15 cellular contexts compared by ENCODE assay signal in the genomic region with DNA sequence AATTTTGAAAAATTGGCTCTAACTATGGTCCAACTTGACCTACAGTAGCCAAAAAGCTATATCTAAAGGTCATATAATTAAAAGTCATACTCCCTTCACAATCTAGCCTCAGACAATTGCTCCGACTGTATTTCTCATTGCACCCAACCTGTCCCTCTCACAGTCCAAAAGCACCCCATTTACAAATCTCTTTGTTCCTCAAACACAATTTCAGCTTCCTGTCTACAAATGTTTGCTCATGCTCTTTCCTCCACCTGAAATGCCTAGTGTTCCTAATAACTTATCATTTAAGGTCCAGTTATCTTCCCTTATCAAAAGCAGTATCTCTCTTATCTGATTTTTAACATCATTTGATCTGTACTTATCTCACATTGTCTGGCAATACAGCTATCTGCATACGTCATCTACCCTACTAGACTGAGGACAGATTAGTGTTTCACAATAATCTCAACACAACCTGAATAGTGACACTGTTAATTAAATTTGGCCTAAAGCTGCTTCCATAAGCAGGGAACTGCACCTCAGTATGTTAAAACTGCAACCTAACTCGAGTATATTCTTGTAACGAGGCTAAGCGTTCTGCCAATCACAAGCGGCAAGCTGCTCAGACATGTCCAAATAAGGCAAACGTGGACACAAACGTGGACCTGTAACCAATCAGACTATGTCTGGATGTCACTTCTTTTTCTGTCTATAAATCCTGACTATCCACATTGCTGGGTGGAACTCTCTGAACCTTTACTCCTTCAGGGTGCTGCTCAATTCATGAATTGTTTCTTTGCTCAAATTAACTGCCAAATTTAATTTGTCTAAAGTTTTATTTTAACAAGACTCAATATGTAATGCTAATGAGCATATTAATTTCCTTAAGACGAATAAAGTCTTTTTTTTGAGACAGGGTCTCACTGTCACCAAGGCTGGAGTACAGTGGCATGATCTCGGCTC. TPM values are rescaled to one million over a fixed set of nuclear protein-coding genes. Genes with fewer than 3 reads are reported as not detected.
DNase-seq lines count a peak whose midpoint lies in the region; ATAC-seq, FAIRE-seq and TF ChIP-seq lines count a peak whose summit lies in the region.
"Had no signal": no experiment of that assay in that cellular context is flagged by ENCODE, and none has a peak within 500 bp of the region (broad histone marks: within the 10 kb centered on the region; RNA-seq: fewer than 3 reads in every experiment).

No MANE protein-coding gene starts in this region.

- H3K18ac ChIP-seq in H9 (ENCODE audit: insufficient read length, low read depth, low read length), result no peak overlapping the region

- peaks cover 2 to 16% of the 10 kb centered on the region in 2 donors for H3K36me3 Mint-ChIP-seq in CD4-positive, alpha-beta memory T cell
- H3K36me3 Mint-ChIP-seq in H9 (ENCODE audit: insufficient read depth in 1 of 3, low read depth in 3 of 3) (0 out of 7 replicates have a peak, but pooled peaks cover 0 to 4% (median 0%) of the 10 kb centered on the region in 3 experiments), natural killer cell (no peaks in the 10 kb centered on the region)

- H2BK20ac ChIP-seq in H9 (ENCODE audit: low read depth, low read length, poor library complexity, severe bottlenecking), result peak overlapping the region; percentile 14

- WGBS in H9 (ENCODE audit: extremely low coverage, insufficient read length, low lambda C conversion rate), result no CpG with 5 or more reads among the region's 10 CpGs
- 82% methylated on average over 10 of the region's 10 CpGs for WGBS in GM12878 (ENCODE audit: insufficient coverage, insufficient replicate concordance, low lambda C conversion rate, missing lambda C conversion rate)

- no peak for TF ChIP-seq RAD21 in GM12878 (IDR thresholded peaks at IDR 0.05; ENCODE audit: insufficient read depth, low read depth, low read length)

- TF ChIP-seq CTCF in H9 (conservative IDR thresholded peaks at IDR 0.05), result no peak
- TF ChIP-seq CTCF in GM12878 (IDR thresholded peaks at IDR 0.05 in 2 of 3, conservative IDR thresholded peaks at IDR 0.05 in 1 of 3; ENCODE audit: control insufficient read depth in 2 of 3, extremely low read depth in 1 of 3, insufficient read depth in 1 of 3, low read depth in 3 of 3, low read length in 3 of 3), result no peak
- TF ChIP-seq CTCF in natural killer cell (IDR thresholded peaks at IDR 0.05), result no peak
- no peak for TF ChIP-seq CTCF in uterus (IDR thresholded peaks at IDR 0.05)

- no peak overlapping the region for H2AK5ac ChIP-seq in H9 (ENCODE audit: insufficient read length, low read length)

- H3K9me3 Mint-ChIP-seq in CD4-positive, alpha-beta memory T cell, result peaks cover 0 to 2% (median 0%) of the 10 kb centered on the region in 8 donors
- no peaks in the 10 kb centered on the region for H3K9me3 Mint-ChIP-seq in H9
- peaks cover 0 to 3% of the 10 kb centered on the region in 2 donors for H3K9me3 Mint-ChIP-seq in natural killer cell

- H3K4me3 Mint-ChIP-seq in CD4-positive, alpha-beta memory T cell, result peak overlapping the region in 6 of 8 donors; percentile 23 to 69 (median 46)
- H3K4me3 Mint-ChIP-seq in H9 (no peak overlapping the region), natural killer cell (peak overlapping the region; percentile 63)

- no peaks in the 10 kb centered on the region for H3K27me3 Mint-ChIP-seq in CD4-positive, alpha-beta memory T cell
- H3K27me3 Mint-ChIP-seq in H9 (ENCODE audit: low read depth), result no peaks in the 10 kb centered on the region
- no peaks in the 10 kb centered on the region for H3K27me3 Mint-ChIP-seq in natural killer cell (ENCODE audit: low read depth in 2 of 2)

- POLR2A ChIA-PET in CD4-positive, alpha-beta memory T cell (lab: Charles Lee; ENCODE audit: partially characterized antibody), result interaction anchor here (0.8 to 2.4 kb wide), 4 partner anchors 15 to 398 kb away, joined by 3 to 18 read pairs (median 4); partner anchors contain the start of gene PICALM
- POLR2A ChIA-PET in GM12878 (lab: Charles Lee), result interaction anchor here (1.1 to 1.5 kb wide), 3 partner anchors 12 to 16 kb away, joined by 3 to 5 read pairs (median 4); partner anchors contain the start of gene PICALM

- peaks cover 24% of the 10 kb centered on the region; the same call in 1 of the 2 replicates for H3K79me2 ChIP-seq in H9 (ENCODE audit: insufficient read depth, low read length)
- H3K79me2 ChIP-seq in GM12878 (ENCODE audit: control insufficient read depth, insufficient read depth, low read length), result peaks cover 99% of the 10 kb centered on the region
- peaks cover 99% of the 10 kb centered on the region for H3K79me2 ChIP-seq in Karpas-422 (ENCODE audit: low read length)

- no peak overlapping the region for H4K5ac ChIP-seq in H9 (ENCODE audit: insufficient read length, low read depth, low read length)

- H3K36me3 ChIP-seq in CD4-positive, alpha-beta memory T cell (ENCODE audit: insufficient read depth, low read length), result no peaks in the 10 kb centered on the region
- H3K36me3 ChIP-seq in GM12878 (ENCODE audit: control insufficient read depth in 2 of 2, insufficient read depth in 2 of 2, low read length in 1 of 2), result no peaks in the 10 kb centered on the region
- no peaks in the 10 kb centered on the region for H3K36me3 ChIP-seq in uterus
- peaks cover 6% of the 10 kb centered on the region; the same call in 1 of the 2 replicates for H3K36me3 ChIP-seq in Karpas-422 (ENCODE audit: insufficient read depth, low read length)
- H3K36me3 ChIP-seq: thoracic aorta had no signal

- H3T11ph ChIP-seq in H9 (ENCODE audit: low read length), result no peak overlapping the region

- SMC1A ChIA-PET in GM12878 (lab: Charles Lee; ENCODE audit: uncharacterized antibody, unreplicated experiment), result interaction anchor here (1.1 to 4.6 kb wide), 7 partner anchors 10 to 238 kb away, joined by 3 to 38 read pairs (median 5); partner anchors contain the start of gene PICALM

- no peak overlapping the region for H2BK5ac ChIP-seq in H9 (ENCODE audit: insufficient read length, low read length)

- DNase-seq in CD4-positive, alpha-beta memory T cell, result no peak
- DNase-seq in H9, result no peak
- no peak for DNase-seq in GM12878 (ENCODE audit: low read depth, low spot score)
- no peak for DNase-seq in natural killer cell
- DNase-seq in GF-D8 (lab: John Stamatoyannopoulos, UW), result no peak
- no peak for DNase-seq in uterus
- no peak for DNase-seq in Karpas-422
- DNase-seq: glutamatergic neuron, left cardiac atrium, NCI-H1694, NCI-H526 had no signal

- H3K79me1 ChIP-seq in H9 (ENCODE audit: insufficient read depth, low read depth, low read length, poor library complexity, severe bottlenecking), result peaks cover 6% of the 10 kb centered on the region

- no peak overlapping the region for H4K91ac ChIP-seq in H9 (ENCODE audit: insufficient read length, low read depth, low read length)

- H3K27me3 ChIP-seq in CD4-positive, alpha-beta memory T cell (ENCODE audit: insufficient read depth, low read length), result no peaks in the 10 kb centered on the region
- H3K27me3 ChIP-seq in H9 (ENCODE audit: insufficient read depth, low read length) (no peaks in the 10 kb centered on the region), GM12878 (replicated peaks in 1 of 2; ENCODE audit: control insufficient read depth in 2 of 2, insufficient read depth in 2 of 2, low read length in 1 of 2) (no peaks in the 10 kb centered on the region), uterus (no peaks in the 10 kb centered on the region), Karpas-422 (ENCODE audit: low read length) (no peaks in the 10 kb centered on the region)

- H3K4ac ChIP-seq in H9 (ENCODE audit: low read depth, low read length), result no peak overlapping the region

- no peak overlapping the region for H2BK120ac ChIP-seq in H9 (ENCODE audit: low read depth, low read length, poor library complexity, severe bottlenecking)

- H3K4me1 ChIP-seq in CD4-positive, alpha-beta memory T cell (ENCODE audit: insufficient read depth, low read length), result peaks cover 97% of the 10 kb centered on the region
- H3K4me1 ChIP-seq in H9 (ENCODE audit: insufficient read depth, low read length) (no peaks in the 10 kb centered on the region), GM12878 (ENCODE audit: control insufficient read depth, insufficient read depth, low read length) (peaks cover 11% of the 10 kb centered on the region), uterus (peaks cover 3 to 7% of the 10 kb centered on the region in 2 donors), Karpas-422 (ENCODE audit: low read length) (peaks cover 16% of the 10 kb centered on the region)

- H3K23ac ChIP-seq in H9 (ENCODE audit: insufficient read length, low read depth, low read length), result no peak overlapping the region

- H3K4me1 Mint-ChIP-seq in CD4-positive, alpha-beta memory T cell, result peaks cover 56 to 97% (median 73%) of the 10 kb centered on the region in 4 donors
- peaks cover 13 to 17% of the 10 kb centered on the region in 2 experiments for H3K4me1 Mint-ChIP-seq in H9
- peaks cover 74 to 86% of the 10 kb centered on the region in 2 donors for H3K4me1 Mint-ChIP-seq in natural killer cell

- BruUV-seq in GM12878 (replicated peaks; lab: Mats Ljungman, UMichigan), result no TSS peak

- H2AFZ ChIP-seq in H9 (ENCODE audit: low read length), result no peak overlapping the region
- H2AFZ ChIP-seq in GM12878 (ENCODE audit: control insufficient read depth, low read depth, low read length), result no peak overlapping the region
- no peak overlapping the region for H2AFZ ChIP-seq in Karpas-422 (ENCODE audit: low read length)

- no peak overlapping the region for H3K56ac ChIP-seq in H9 (ENCODE audit: insufficient read length, low read depth, low read length)

- intact Hi-C loops in CD4-positive, alpha-beta memory T cell (cut with micrococcal nuclease), result no loop called here
- intact Hi-C loops in GM12878 (cut with micrococcal nuclease; ENCODE audit: unreplicated experiment), result no loop called here
- intact Hi-C loops in natural killer cell (cut with micrococcal nuclease), result no loop called here
- intact Hi-C loops in uterus (cut with DNase I; ENCODE audit: low total_unique reads), result no loop called here

- no peak overlapping the region for H2BK12ac ChIP-seq in H9 (ENCODE audit: insufficient read length, low read depth, low read length)

- H3K4me2 ChIP-seq in H9 (ENCODE audit: insufficient read depth, insufficient read length, low read length) (no peak overlapping the region), GM12878 (ENCODE audit: control insufficient read depth, insufficient read depth) (no peak overlapping the region), Karpas-422 (ENCODE audit: low read depth, low read length, poor library complexity, severe bottlenecking) (no peak overlapping the region)

- CTCF ChIA-PET in CD4-positive, alpha-beta memory T cell (lab: Charles Lee; ENCODE audit: partially characterized antibody), result interaction anchor here (0.8 to 2.6 kb wide), 6 partner anchors 9 to 141 kb away, joined by 3 to 13 read pairs (median 5); partner anchors contain the start of gene PICALM
- CTCF ChIA-PET in GM12878 (lab: Yijun Ruan, JAX), result interaction anchor here (1.3 to 7.1 kb wide), 6 partner anchors 11 to 237 kb away, joined by 3 to 33 read pairs (median 8); partner anchors contain the start of gene CCDC83

- H3K9me2 ChIP-seq in Karpas-422 (replicated peaks; ENCODE audit: insufficient read depth, low read length), result no peaks in the 10 kb centered on the region

- in situ Hi-C loops in GM12878 (cut with MboI), result no loop called here

- RAD21 ChIA-PET in GM12878 (lab: Charles Lee; ENCODE audit: unreplicated experiment), result interaction anchor here (0.8 to 1.5 kb wide), 4 partner anchors 10 to 141 kb away, joined by 3 to 5 read pairs (median 3); partner anchors contain the start of gene PICALM

- H3K27ac Mint-ChIP-seq in CD4-positive, alpha-beta memory T cell, result peak overlapping the region in 6 of 7 donors; percentile 1 to 65 (median 12)
- H3K27ac Mint-ChIP-seq in H9, result peak overlapping the region in 1 of 3 experiments; percentile 2; a peak in 2 of 7 replicates
- peak overlapping the region; percentile 83 to 87 for H3K27ac Mint-ChIP-seq in natural killer cell

- no peak overlapping the region for H3K14ac ChIP-seq in H9 (ENCODE audit: insufficient read depth, low read length)

- H2BK15ac ChIP-seq in H9 (ENCODE audit: low read depth, low read length), result no peak overlapping the region

- ATAC-seq in GM12878, result no peak
- ATAC-seq in natural killer cell, result peak; percentile 7 to 81 (median 36)
- no peak for ATAC-seq in GM21786 (IDR thresholded peaks at IDR 0.05; ENCODE audit: unreplicated experiment)
- ATAC-seq: left cardiac atrium had no signal

- H4K20me1 ChIP-seq in H9 (ENCODE audit: control insufficient read depth, insufficient read depth, insufficient read length) (no peaks in the 10 kb centered on the region), GM12878 (ENCODE audit: control insufficient read depth, insufficient read depth) (no peaks in the 10 kb centered on the region; the same call in 1 of the 2 replicates), Karpas-422 (ENCODE audit: insufficient read depth, low read depth, low read length) (peaks cover 85% of the 10 kb centered on the region)

- TF ChIP-seq EP300 in GM12878 (IDR thresholded peaks at IDR 0.05; ENCODE audit: borderline replicate concordance in 1 of 2, control insufficient read depth in 1 of 2, low read depth in 2 of 2, low read length in 2 of 2), result no peak

- no peak for TF ChIP-seq POLR2A in GM12878 (IDR thresholded peaks at IDR 0.05; ENCODE audit: low read depth, low read length)
- no peak for TF ChIP-seq POLR2A in uterus (IDR thresholded peaks at IDR 0.05)

- no peak overlapping the region for H3K9ac ChIP-seq in H9 (ENCODE audit: extremely low read depth, insufficient read length, low read length)
- no peak overlapping the region for H3K9ac ChIP-seq in GM12878 (ENCODE audit: control insufficient read depth, insufficient read depth, low read length)
- H3K9ac ChIP-seq in Karpas-422 (ENCODE audit: low read length), result no peak overlapping the region

- no peak for FAIRE-seq in GM12878 (lab: Jason Lieb, UNC)
- FAIRE-seq: TTC549 had no signal

- no peak overlapping the region for H3K4me3 ChIP-seq in CD4-positive, alpha-beta memory T cell (ENCODE audit: low read length in 2 of 2)
- no peak overlapping the region for H3K4me3 ChIP-seq in GM12878
- no peak overlapping the region for H3K4me3 ChIP-seq in uterus
- no peak overlapping the region for H3K4me3 ChIP-seq in Karpas-422 (ENCODE audit: low read length)

- no peaks in the 10 kb centered on the region for H3K9me3 ChIP-seq in CD4-positive, alpha-beta memory T cell (ENCODE audit: control insufficient read depth in 1 of 2, low read length in 2 of 2)
- H3K9me3 ChIP-seq in H9 (ENCODE audit: control insufficient read depth, low read depth, low read length), result no peaks in the 10 kb centered on the region
- H3K9me3 ChIP-seq in GM12878 (replicated peaks; ENCODE audit: control insufficient read depth, insufficient read depth, low read length), result peaks cover 12% of the 10 kb centered on the region
- H3K9me3 ChIP-seq in uterus, result no peaks in the 10 kb centered on the region
- H3K9me3 ChIP-seq in Karpas-422 (ENCODE audit: low read length), result no peaks in the 10 kb centered on the region
- H3K9me3 ChIP-seq: thoracic aorta had no signal

- peak overlapping the region; percentile 8 for H3K27ac ChIP-seq in CD4-positive, alpha-beta memory T cell (ENCODE audit: low read depth, low read length)
- H3K27ac ChIP-seq in H9 (ENCODE audit: insufficient read length, low read depth, low read length), result no peak overlapping the region
- H3K27ac ChIP-seq in GM12878 (ENCODE audit: control insufficient read depth, insufficient read depth), result peak overlapping the region; percentile 26; the same call in 1 of the 2 replicates
- no peak overlapping the region for H3K27ac ChIP-seq in uterus
- H3K27ac ChIP-seq in Karpas-422 (ENCODE audit: low read length), result no peak overlapping the region
- H3K27ac ChIP-seq: RWPE1 had no signal

- no peaks in the 10 kb centered on the region for H3K23me2 ChIP-seq in H9 (ENCODE audit: insufficient read length, low read depth, low read length, poor library complexity, severe bottlenecking)

- no peak overlapping the region for H4K8ac ChIP-seq in H9 (replicated peaks; ENCODE audit: insufficient read length, low read depth, low read length)

RNA-seq across cellular contexts. Expression of gene PICALM, which starts 15.9 kb away (rescaled TPM):
- total RNA-seq in CD4-positive, alpha-beta memory T cell, result 100 to 1,000 TPM; 127 to 138 TPM
- polyA plus RNA-seq in CD4-positive, alpha-beta memory T cell, result 10 to 100 TPM; 15.3 to 26.3 TPM
- total RNA-seq in H9 (2021) (76.4 and 80.4 TPM in 2 replicates), GM12878 (2014; rRNA removed) (78.9 and 86.8 TPM in 2 replicates), GM12878 (2014; rRNA removed; fragmentation: Illumina TruSeq; extraction: Trizol) (69.1 and 70.3 TPM in 2 replicates), GM12878 (2021) (41.0 and 46.5 TPM in 2 replicates), natural killer cell (100 to 1,000 TPM; 262 to 291 (median 285) TPM), uterus (100 to 1,000 TPM; 198 to 402 (median 298) TPM)
- total RNA-seq in GM12878 (2013; cell fraction: nucleolus; rRNA removed), result 532 and 561 TPM in 2 replicates
- polyA plus RNA-seq in GM12878 (2011; ENCODE audit: low read depth), result 18.2 TPM
- polyA plus RNA-seq in GM12878 (2011; rRNA removed) (150 and 163 TPM in 2 replicates), GM12878 (2014; fragmentation: Illumina TruSeq; extraction: Trizol) (70.1 and 95.0 TPM in 2 replicates), GM12878 (2014; fragmentation: Nextera tagmentation; extraction: Ambion mirVana) (10 to 100 TPM in 1 of 2 experiments, 1 to 10 TPM in 1; 4.3 to 10.4 TPM), GM12878 (2014; rRNA removed) (37.2 and 43.1 TPM in 2 replicates), GM12878 (2016; fragmentation: Nextera tagmentation; extraction: Ambion mirVana) (10 to 100 TPM; 12.8 to 15.0 TPM)
- polyA plus RNA-seq in GM12878 (2011; cell fraction: cytosol; rRNA removed), result 68.3 and 91.4 TPM in 2 replicates
- 115 and 124 TPM in 2 replicates for polyA plus RNA-seq in GM12878 (2011; cell fraction: nucleus; rRNA removed)
- 27.2 and 31.0 TPM in 2 replicates for polyA plus RNA-seq in GM12878 (2012)
- polyA minus RNA-seq in GM12878 (2011; rRNA and poly(A)+ RNA removed), result 254 and 304 TPM in 2 replicates
- polyA minus RNA-seq in GM12878 (2011; cell fraction: cytosol; rRNA and poly(A)+ RNA removed), result 78.4 and 84.7 TPM in 2 replicates
- polyA minus RNA-seq in GM12878 (2011; cell fraction: nucleus; rRNA and poly(A)+ RNA removed), result 156 and 277 TPM in 2 replicates
- 231 and 566 TPM in 2 replicates for total RNA-seq in Karpas-422 (2014; rRNA removed; shearing (Covaris generic); ENCODE audit: low replicate concordance)

Comparison
In these comparisons a context has a peak if more than half of its experiments do, and no peak if none do; other contexts are left out.
1. H3K27ac ChIP-seq: peak in CD4-positive, alpha-beta memory T cell (single experiment) and GM12878 (single experiment); none in H9 (single experiment), uterus (0 of 2) and Karpas-422 (single experiment).
2. H3K4me3 Mint-ChIP-seq: peak in CD4-positive, alpha-beta memory T cell (6 of 8) and natural killer cell (single experiment); none in H9 (0 of 2).
3. ATAC-seq: peak in natural killer cell (3 of 3); none in GM12878 (single experiment) and GM21786 (single experiment).